In genomic region chr22:20406686-20407408, GRCh38 we compare ENCODE assay signal across 21 cellular contexts.
"Had no signal": no experiment of that assay in that cellular context is flagged by ENCODE, and none has a peak within 500 bp of the region (broad histone marks: within the 10 kb centered on the region; RNA-seq: fewer than 3 reads in every experiment).

No MANE protein-coding gene starts in this region.

- H3K27me3 Mint-ChIP-seq: dendritic cell treated with granulocyte-macrophage colony-stimulating factor and Interleukin-4, amounts not matched to agents 40 ng/mL and 50 ng/mL, for 4 days; effector memory CD8-positive, alpha-beta T cell; stimulated activated naive CD8-positive, alpha-beta T cell treated with anti-CD3 and anti-CD28 coated beads, Interleukin-15, Interleukin-2, amounts not matched to agents 100 ng/mL and 50 ng/mL, for 24 hours had no signal

- H3K4me1 Mint-ChIP-seq: mesothelial cell of epicardium had no signal

- H3K9me3 ChIP-seq: gastroesophageal sphincter, heart right ventricle, lower lobe of right lung, ovary, right lobe of liver, suprapubic skin had no signal

- H3K36me3 ChIP-seq: ovary had no signal

- H3K4me3 Mint-ChIP-seq: dendritic cell treated with granulocyte-macrophage colony-stimulating factor and Interleukin-4, amounts not matched to agents 40 ng/mL and 50 ng/mL, for 4 days; effector memory CD8-positive, alpha-beta T cell; mesothelial cell of epicardium; stimulated activated naive CD8-positive, alpha-beta T cell treated with anti-CD3 and anti-CD28 coated beads, Interleukin-15, Interleukin-2, amounts not matched to agents 100 ng/mL and 50 ng/mL, for 24 hours; T-helper 2 cell treated with Interferon-gamma antibody and Interleukin-4, amounts not matched to agents 5 μg/mL and 100 μg/mL, for 36 hours had no signal

- H3K27ac Mint-ChIP-seq: dendritic cell treated with granulocyte-macrophage colony-stimulating factor and Interleukin-4, amounts not matched to agents 40 ng/mL and 50 ng/mL, for 4 days; effector memory CD8-positive, alpha-beta T cell; mesothelial cell of epicardium; stimulated activated naive CD8-positive, alpha-beta T cell treated with anti-CD3 and anti-CD28 coated beads, Interleukin-15, Interleukin-2, amounts not matched to agents 100 ng/mL and 50 ng/mL, for 24 hours; T-helper 2 cell treated with Interferon-gamma antibody and Interleukin-4, amounts not matched to agents 5 μg/mL and 100 μg/mL, for 36 hours had no signal

- H3K9me3 Mint-ChIP-seq: dendritic cell treated with granulocyte-macrophage colony-stimulating factor and Interleukin-4, amounts not matched to agents 40 ng/mL and 50 ng/mL, for 4 days; effector memory CD8-positive, alpha-beta T cell; mesothelial cell of epicardium; stimulated activated naive CD8-positive, alpha-beta T cell treated with anti-CD3 and anti-CD28 coated beads, Interleukin-15, Interleukin-2, amounts not matched to agents 100 ng/mL and 50 ng/mL, for 24 hours; T-helper 2 cell treated with Interferon-gamma antibody and Interleukin-4, amounts not matched to agents 5 μg/mL and 100 μg/mL, for 36 hours had no signal

- H3K27me3 ChIP-seq: gastroesophageal sphincter, heart right ventricle, ovary, right lobe of liver, suprapubic skin had no signal

- H3K27ac ChIP-seq: gastroesophageal sphincter, heart right ventricle, lower lobe of right lung, ovary, right lobe of liver, suprapubic skin had no signal

- H3K4me1 ChIP-seq: gastroesophageal sphincter, heart right ventricle, lower lobe of right lung, suprapubic skin had no signal

- H3K4me3 ChIP-seq: gastroesophageal sphincter, heart right ventricle, lower lobe of right lung, ovary, right lobe of liver, smooth muscle cell, suprapubic skin had no signal

- ATAC-seq: effector memory CD8-positive, alpha-beta T cell; gastroesophageal sphincter; left cardiac atrium; right lobe of liver had no signal

- H3K4me2 ChIP-seq: smooth muscle cell had no signal

- DNase-seq: activated CD4-positive, alpha-beta T cell treated with anti-CD3 and anti-CD28 coated beads, Interleukin-2, amount 50 U/mL, for 4 hours; activated CD4-positive, CD25-positive, alpha-beta regulatory T cell; activated gamma-delta T cell; activated T-cell treated with anti-CD3 and anti-CD28 coated beads, Interleukin-2, amount 50 U/mL, for 48 hours; cerebellar nuclear complex; effector memory CD8-positive, alpha-beta T cell; erythroblast; heart right ventricle; left cardiac atrium; ovary; SW 1271; trophoblast cell had no signal
